In genomic region chr7:64888901-64889685, GRCh38 we compare ENCODE assay signal across 8 cellular contexts. TPM values are rescaled to one million over a fixed set of nuclear protein-coding genes. Genes with fewer than 3 reads are reported as not detected.
DNase-seq lines count a peak whose midpoint lies in the region; TF ChIP-seq lines count a peak whose summit lies in the region.

No MANE protein-coding gene starts in this region.

- H3K4me2 ChIP-seq in MM.1S (ENCODE audit: low read depth, low read length), result no peak overlapping the region

- POLR2A ChIA-PET in activated CD4-positive, alpha-beta T cell treated with anti-CD3 and anti-CD28 coated beads, Interleukin-2, amount 10 ng/mL, durations not matched to agents 7 days and 5 days (lab: Charles Lee), result no interaction called here

- no peaks in the 10 kb centered on the region for H3K9me3 ChIP-seq in skeletal muscle tissue (ENCODE audit: control insufficient read depth in 3 of 3, low read length in 3 of 3)
- H3K9me3 ChIP-seq in MM.1S (replicated peaks; ENCODE audit: insufficient read depth, low read length), result no peaks in the 10 kb centered on the region

- TF ChIP-seq CTCF in MM.1S (IDR thresholded peaks at IDR 0.05; ENCODE audit: low read length), result no peak

- peaks cover 50% of the 10 kb centered on the region for H3K27me3 Mint-ChIP-seq in activated CD4-positive, alpha-beta T cell treated with anti-CD3 and anti-CD28 coated beads, Interleukin-2, amount 10 ng/mL, durations not matched to agents 7 days and 5 days

- H3K4me3 ChIP-seq in skeletal muscle tissue (ENCODE audit: low read length in 3 of 3) (peak overlapping the region; percentile 59 to 78 (median 75)), MM.1S (ENCODE audit: low read length) (no peak overlapping the region)

- peaks cover 13% of the 10 kb centered on the region; the same call in 1 of the 2 replicates for H3F3A ChIP-seq in MM.1S (ENCODE audit: insufficient read depth, low read length)

- H3K9ac ChIP-seq in skeletal muscle tissue (ENCODE audit: low read depth in 1 of 3, low read length in 3 of 3) (peak overlapping the region; percentile 58 to 74 (median 66)), MM.1S (ENCODE audit: low read length) (no peak overlapping the region)

- peaks cover 10% of the 10 kb centered on the region for H3K4me1 Mint-ChIP-seq in activated CD4-positive, alpha-beta T cell treated with anti-CD3 and anti-CD28 coated beads, Interleukin-2, amount 10 ng/mL, durations not matched to agents 7 days and 5 days

- H3K9me2 ChIP-seq in MM.1S (replicated peaks; ENCODE audit: insufficient read depth, low read length), result no peaks in the 10 kb centered on the region

- no peak overlapping the region for H2AFZ ChIP-seq in MM.1S (ENCODE audit: low read length)

- H3K36me3 Mint-ChIP-seq in activated CD4-positive, alpha-beta T cell treated with anti-CD3 and anti-CD28 coated beads, Interleukin-2, amount 10 ng/mL, durations not matched to agents 7 days and 5 days (ENCODE audit: low read depth), result no peaks in the 10 kb centered on the region

- DNase-seq in activated CD4-positive, alpha-beta T cell treated with anti-CD3 and anti-CD28 coated beads, Interleukin-2, amount 10 ng/mL, durations not matched to agents 7 days and 5 days, result no peak
- DNase-seq in activated CD4-positive, alpha-beta T cell treated with anti-CD3 and anti-CD28 coated beads for 4 hours, result no peak
- DNase-seq in iPS-NIHi11 (ENCODE audit: low spot score) (peak; percentile 48), NCI-H226 (no peak), MM.1S (no peak)
- no peak for DNase-seq in stimulated activated naive CD4-positive, alpha-beta T cell treated with Interleukin-2 at 50 U/mL for 16 hours (lab: John Stamatoyannopoulos, UW)

- H3K27me3 ChIP-seq in skeletal muscle tissue (ENCODE audit: control insufficient read depth in 3 of 3, insufficient read depth in 3 of 3, low read length in 3 of 3) (peaks cover 2 to 35% (median 2%) of the 10 kb centered on the region in 3 donors), MM.1S (replicated peaks; ENCODE audit: insufficient read depth, low read length) (no peaks in the 10 kb centered on the region)

- CTCF ChIA-PET in activated CD4-positive, alpha-beta T cell treated with anti-CD3 and anti-CD28 coated beads, Interleukin-2, amount 10 ng/mL, durations not matched to agents 7 days and 5 days (lab: Charles Lee), result no interaction called here

- no peaks in the 10 kb centered on the region for H3K9me3 Mint-ChIP-seq in activated CD4-positive, alpha-beta T cell treated with anti-CD3 and anti-CD28 coated beads, Interleukin-2, amount 10 ng/mL, durations not matched to agents 7 days and 5 days

- no peaks in the 10 kb centered on the region for H3K79me2 ChIP-seq in MM.1S (ENCODE audit: low read length)

- H3K27ac Mint-ChIP-seq in activated CD4-positive, alpha-beta T cell treated with anti-CD3 and anti-CD28 coated beads, Interleukin-2, amount 10 ng/mL, durations not matched to agents 7 days and 5 days, result no peak overlapping the region

- H3K4me1 ChIP-seq in skeletal muscle tissue (ENCODE audit: control insufficient read depth in 3 of 3, insufficient read depth in 3 of 3, low read length in 3 of 3) (peaks cover 21 to 39% (median 25%) of the 10 kb centered on the region in 3 donors), MM.1S (ENCODE audit: low read length) (peaks cover 22% of the 10 kb centered on the region)

- H3K36me3 ChIP-seq in skeletal muscle tissue (ENCODE audit: control insufficient read depth in 3 of 3, insufficient read depth in 3 of 3, low read length in 3 of 3) (no peaks in the 10 kb centered on the region), MM.1S (replicated peaks; ENCODE audit: insufficient read depth, low read length) (no peaks in the 10 kb centered on the region)

- H3K27ac ChIP-seq in angular gyrus (ENCODE audit: low read depth, low read length) (peak overlapping the region; percentile 27), skeletal muscle tissue (ENCODE audit: low read depth, low read length) (no peak overlapping the region), MM.1S (ENCODE audit: low read length) (no peak overlapping the region)

- H3K4me3 Mint-ChIP-seq in activated CD4-positive, alpha-beta T cell treated with anti-CD3 and anti-CD28 coated beads, Interleukin-2, amount 10 ng/mL, durations not matched to agents 7 days and 5 days, result peak overlapping the region; percentile 69

- no peaks in the 10 kb centered on the region for H4K20me1 ChIP-seq in MM.1S (ENCODE audit: insufficient read depth, low read length)

RNA-seq across cellular contexts. Expression of gene ZNF273, which starts 14.0 kb away (rescaled TPM):
- total RNA-seq in activated CD4-positive, alpha-beta T cell treated with anti-CD3 and anti-CD28 coated beads, Interleukin-2, amount 10 ng/mL, durations not matched to agents 7 days and 5 days, result 10 to 100 TPM in 1 of 2 experiments, 1 to 10 TPM in 1; 9.7 to 11.7 TPM
- 6.3 TPM for total RNA-seq in skeletal muscle tissue
